ENCODE assay signal across 10 cellular contexts in genomic region chrX:37871626-37872302, GRCh38. TPM values are rescaled to one million over a fixed set of nuclear protein-coding genes. Genes with fewer than 3 reads are reported as not detected.
DNase-seq lines count a peak whose midpoint lies in the region; ATAC-seq and TF ChIP-seq lines count a peak whose summit lies in the region.
"Had no signal": no experiment of that assay in that cellular context is flagged by ENCODE, and none has a peak within 500 bp of the region (broad histone marks: within the 10 kb centered on the region; RNA-seq: fewer than 3 reads in every experiment).

No MANE protein-coding gene starts in this region.

- no peaks in the 10 kb centered on the region for H3K27me3 Mint-ChIP-seq in activated naive CD4-positive, alpha-beta T cell treated with anti-CD3 and anti-CD28 coated beads for 36 hours (ENCODE audit: low read depth)

- intact Hi-C loops in activated naive CD4-positive, alpha-beta T cell treated with anti-CD3 and anti-CD28 coated beads for 36 hours (cut with micrococcal nuclease), result no loop called here

- H3K27ac Mint-ChIP-seq in activated naive CD4-positive, alpha-beta T cell treated with anti-CD3 and anti-CD28 coated beads for 36 hours, result no peak overlapping the region

- ATAC-seq in GM18868 (IDR thresholded peaks at IDR 0.05; ENCODE audit: unreplicated experiment) (no peak), GM18909 (IDR thresholded peaks at IDR 0.05; ENCODE audit: poor library complexity, unreplicated experiment) (no peak)

- no peak overlapping the region for H3K4me3 ChIP-seq in coronary artery

- peaks cover 2% of the 10 kb centered on the region for H3K9me3 Mint-ChIP-seq in activated naive CD4-positive, alpha-beta T cell treated with anti-CD3 and anti-CD28 coated beads for 36 hours
- H3K9me3 Mint-ChIP-seq: central memory CD8-positive, alpha-beta T cell had no signal

- no peak overlapping the region for H3K27ac ChIP-seq in coronary artery

- no peak for TF ChIP-seq CTCF in coronary artery (IDR thresholded peaks at IDR 0.05)

- no peak overlapping the region for H3K4me3 Mint-ChIP-seq in activated naive CD4-positive, alpha-beta T cell treated with anti-CD3 and anti-CD28 coated beads for 36 hours
- H3K4me3 Mint-ChIP-seq: central memory CD8-positive, alpha-beta T cell; neural crest cell had no signal

- peak; percentile 5 for DNase-seq in activated naive CD4-positive, alpha-beta T cell treated with anti-CD3 and anti-CD28 coated beads for 36 hours
- no peak for DNase-seq in activated naive CD4-positive, alpha-beta T cell treated with anti-CD3 and anti-CD28 coated beads, Interleukin-2, amount 50 U/mL, for 16 hours
- DNase-seq in RKO (ENCODE audit: low spot score), result peak; percentile 88
- DNase-seq in fibroblast of peridontal ligament (ENCODE audit: extremely low read depth), result peak; percentile 94
- peak; percentile 3 to 18 for DNase-seq in stimulated activated CD4-positive, alpha-beta T cell treated with anti-CD3 and anti-CD28 coated beads, Interleukin-2, amount 100 ng/mL, for 24 hours
- no peak for DNase-seq in coronary artery (ENCODE audit: low spot score)

- peaks cover 11% of the 10 kb centered on the region for H3K4me1 Mint-ChIP-seq in activated naive CD4-positive, alpha-beta T cell treated with anti-CD3 and anti-CD28 coated beads for 36 hours (ENCODE audit: low read depth)
- H3K4me1 Mint-ChIP-seq: central memory CD8-positive, alpha-beta T cell; neural crest cell had no signal

- H3K36me3 Mint-ChIP-seq in activated naive CD4-positive, alpha-beta T cell treated with anti-CD3 and anti-CD28 coated beads for 36 hours (ENCODE audit: low read depth), result peaks cover 1% of the 10 kb centered on the region

- CTCF ChIA-PET in activated naive CD4-positive, alpha-beta T cell treated with anti-CD3 and anti-CD28 coated beads for 36 hours (lab: Charles Lee), result no interaction called here

RNA-seq across cellular contexts. Expression of gene DYNLT3, which starts 24.4 kb away (rescaled TPM):
- 10 to 100 TPM; 11.8 to 14.4 TPM for total RNA-seq in activated naive CD4-positive, alpha-beta T cell treated with anti-CD3 and anti-CD28 coated beads for 36 hours

Comparison
In these comparisons a context has a peak if more than half of its experiments do, and no peak if none do; other contexts are left out.
1. DNase-seq: peak in activated naive CD4-positive, alpha-beta T cell treated with anti-CD3 and anti-CD28 coated beads for 36 hours (single experiment), RKO (single experiment), fibroblast of peridontal ligament (single experiment) and stimulated activated CD4-positive, alpha-beta T cell treated with anti-CD3 and anti-CD28 coated beads, Interleukin-2, amount 100 ng/mL, for 24 hours (2 of 2); none in activated naive CD4-positive, alpha-beta T cell treated with anti-CD3 and anti-CD28 coated beads, Interleukin-2, amount 50 U/mL, for 16 hours (single experiment) and coronary artery (single experiment).